ENCODE assay signal across 9 cellular contexts in the genomic region with DNA sequence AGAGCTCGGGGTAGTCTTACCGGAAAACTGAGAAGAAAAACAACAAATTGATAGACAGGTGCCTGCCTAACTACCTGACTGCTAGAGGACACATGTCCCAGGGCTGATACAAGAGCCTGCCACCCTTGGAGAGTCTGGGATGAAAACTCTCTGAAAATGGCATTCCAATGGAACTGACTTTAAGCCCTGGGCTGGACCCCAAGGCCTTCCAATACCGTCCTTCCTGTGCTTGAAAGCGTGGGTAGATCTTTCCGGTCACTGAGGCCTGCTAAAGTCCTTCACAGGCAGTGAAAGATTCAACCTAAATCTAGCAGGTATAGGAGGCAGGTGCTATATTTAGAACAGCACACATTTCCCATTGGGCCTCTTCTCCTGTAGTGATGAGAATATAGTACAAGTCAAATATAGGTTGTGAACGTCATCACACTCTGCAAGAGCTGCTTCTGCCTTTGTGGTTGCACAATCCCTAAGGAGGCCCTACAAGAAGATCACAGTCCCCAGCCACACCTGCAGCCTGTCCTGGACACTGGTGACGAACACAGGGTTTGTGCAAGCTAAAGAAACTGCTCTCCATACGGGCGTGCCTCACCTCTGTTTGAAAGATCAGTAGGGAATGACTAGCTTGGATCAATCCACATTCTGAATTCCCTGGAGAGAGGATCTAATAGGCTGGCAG. TPM values are rescaled to one million over a fixed set of nuclear protein-coding genes. Genes with fewer than 3 reads are reported as not detected.
A peak's percentile ranks its signal among the peaks of the same experiment; 100 is the strongest.
DNase-seq lines count a peak whose midpoint lies in the region; ATAC-seq, FAIRE-seq and TF ChIP-seq lines count a peak whose summit lies in the region.
"Had no signal": no experiment of that assay in that cellular context is flagged by ENCODE, and none has a peak within 500 bp of the region (broad histone marks: within the 10 kb centered on the region; RNA-seq: fewer than 3 reads in every experiment).

No MANE protein-coding gene starts in this region.

- H2BK15ac ChIP-seq in H9 (ENCODE audit: low read depth, low read length) (no peak overlapping the region), H1 (ENCODE audit: low read length) (peak overlapping the region; percentile 53; the same call in 1 of the 2 replicates)

- peak overlapping the region; percentile 57 to 74 for H3K4me3 Mint-ChIP-seq in H9

- H3K79me1 ChIP-seq in H9 (ENCODE audit: insufficient read depth, low read depth, low read length, poor library complexity, severe bottlenecking) (no peaks in the 10 kb centered on the region), H1 (ENCODE audit: low read depth, low read length) (peaks cover 3% of the 10 kb centered on the region; the same call in 1 of the 2 replicates)

- H3K56ac ChIP-seq in H9 (ENCODE audit: insufficient read length, low read depth, low read length) (no peak overlapping the region), H1 (replicated peaks; ENCODE audit: insufficient read length, low read depth, low read length) (no peak overlapping the region)

- no peak overlapping the region for H4K8ac ChIP-seq in H9 (replicated peaks; ENCODE audit: insufficient read length, low read depth, low read length)
- no peak overlapping the region for H4K8ac ChIP-seq in H1 (ENCODE audit: extremely low read depth, insufficient read depth, low read length)

- H3K23me2 ChIP-seq in H9 (ENCODE audit: insufficient read length, low read depth, low read length, poor library complexity, severe bottlenecking), result peaks cover 3% of the 10 kb centered on the region
- H3K23me2 ChIP-seq in H1 (ENCODE audit: low read depth, low read length), result peaks cover 4% of the 10 kb centered on the region; the same call in 1 of the 2 replicates

- peaks cover 16% of the 10 kb centered on the region for H3K27me3 Mint-ChIP-seq in H9 (ENCODE audit: low read depth)

- POLR2A ChIA-PET in PC-3 (lab: Charles Lee; ENCODE audit: unreplicated experiment) (interaction anchor here (0.5 to 1.0 kb wide), 5 partner anchors 14 to 174 kb away, joined by 3 to 22 read pairs (median 6); no protein-coding TSS in a partner anchor), H1 (lab: Charles Lee; ENCODE audit: partially characterized antibody) (interaction anchor here (1.1 kb wide), 1 partner anchor 18 kb away, joined by 3 read pairs; no protein-coding TSS in a partner anchor)

- H3K23ac ChIP-seq in H9 (ENCODE audit: insufficient read length, low read depth, low read length), result no peak overlapping the region
- H3K23ac ChIP-seq in H1 (ENCODE audit: insufficient read length), result no peak overlapping the region

- H2BK12ac ChIP-seq in H9 (ENCODE audit: insufficient read length, low read depth, low read length) (no peak overlapping the region), H1 (ENCODE audit: low read depth, low read length) (peak overlapping the region; percentile 84)

- no peak overlapping the region for H3T11ph ChIP-seq in H9 (ENCODE audit: low read length)

- no CpG with 5 or more reads among the region's 9 CpGs for WGBS in H9 (ENCODE audit: extremely low coverage, insufficient read length, low lambda C conversion rate)
- WGBS in H1 (ENCODE audit: extremely low coverage in 1 of 2, insufficient coverage in 1 of 2, insufficient read length in 1 of 2, insufficient replicate concordance in 2 of 2, low coverage in 1 of 2, low lambda C conversion rate in 2 of 2, missing lambda C conversion rate in 1 of 2), 2 experiments, result 97% methylated on average over 9 of the region's 9 CpGs; no CpG with 5 or more reads in 1 of the 2 experiments
- WGBS in prostate gland, result 85% methylated on average over 9 of the region's 9 CpGs

- H3K9me3 ChIP-seq in H9 (ENCODE audit: control insufficient read depth, low read depth, low read length) (no peaks in the 10 kb centered on the region), PC-3 (ENCODE audit: low read length) (no peaks in the 10 kb centered on the region), H1 (ENCODE audit: insufficient read depth in 2 of 2, low read depth in 1 of 2, low read length in 1 of 2) (peaks cover 0 to 6% of the 10 kb centered on the region in 2 experiments; a peak in 1 of 4 replicates), prostate gland (no peaks in the 10 kb centered on the region)

- H3K27ac ChIP-seq in H9 (ENCODE audit: insufficient read length, low read depth, low read length), result no peak overlapping the region
- H3K27ac ChIP-seq in PC-3 (ENCODE audit: low read length), result peak overlapping the region; percentile 56
- H3K27ac ChIP-seq in H1 (ENCODE audit: low read depth, low read length), result no peak overlapping the region
- peak overlapping the region; percentile 40 to 52 for H3K27ac ChIP-seq in prostate gland

- H3K18ac ChIP-seq in H9 (ENCODE audit: insufficient read length, low read depth, low read length) (no peak overlapping the region), H1 (ENCODE audit: extremely low read depth, low read length) (0 out of 2 replicates have a peak overlapping the region, but pooled peaks have one; percentile 32)

- TF ChIP-seq EP300 in H1 (IDR thresholded peaks at IDR 0.05; ENCODE audit: borderline replicate concordance in 1 of 2, low read depth in 2 of 2, low read length in 2 of 2), result no peak

- H3K27me3 ChIP-seq in H9 (ENCODE audit: insufficient read depth, low read length) (no peaks in the 10 kb centered on the region), PC-3 (ENCODE audit: low read length) (no peaks in the 10 kb centered on the region), H1 (replicated peaks in 1 of 4; ENCODE audit: control insufficient read depth in 3 of 4, extremely low read depth in 1 of 4, insufficient read depth in 3 of 4, low read length in 3 of 4) (no peaks in the 10 kb centered on the region; a peak in 1 of 7 replicates), prostate gland (replicated peaks; ENCODE audit: insufficient read depth) (no peaks in the 10 kb centered on the region)

- TF ChIP-seq POLR2A in H1 (IDR thresholded peaks at IDR 0.05; ENCODE audit: control extremely low read depth in 1 of 2, low read depth in 2 of 2, low read length in 2 of 2) (no peak), prostate gland (IDR thresholded peaks at IDR 0.05) (no peak)

- H3K9me3 Mint-ChIP-seq in H9, result peaks cover 13 to 17% of the 10 kb centered on the region in 2 experiments

- H3K14ac ChIP-seq in H9 (ENCODE audit: insufficient read depth, low read length), result no peak overlapping the region
- H3K14ac ChIP-seq in H1 (ENCODE audit: insufficient read length), result no peak overlapping the region

- no peak overlapping the region for H2BK20ac ChIP-seq in H9 (ENCODE audit: low read depth, low read length, poor library complexity, severe bottlenecking)
- no peak overlapping the region for H2BK20ac ChIP-seq in H1 (ENCODE audit: low read length)

- H3K27ac Mint-ChIP-seq in H9, result peak overlapping the region in 1 of 3 experiments; percentile 92; a peak in 2 of 7 replicates

- H3K4me2 ChIP-seq in H9 (ENCODE audit: insufficient read depth, insufficient read length, low read length), result peak overlapping the region; percentile 36
- peak overlapping the region; percentile 72 for H3K4me2 ChIP-seq in PC-3 (ENCODE audit: low read length)
- H3K4me2 ChIP-seq in H1 (ENCODE audit: insufficient read depth in 1 of 2, low read depth in 2 of 2, low read length in 2 of 2), result peak overlapping the region; percentile 55 to 71; a peak in 3 of 4 replicates

- H3K4me1 Mint-ChIP-seq in H9, result peaks cover 24 to 25% of the 10 kb centered on the region in 2 experiments

- H2AK5ac ChIP-seq in H9 (ENCODE audit: insufficient read length, low read length) (no peak overlapping the region), H1 (ENCODE audit: low read depth, low read length) (no peak overlapping the region)

- peaks cover 5% of the 10 kb centered on the region; the same call in 1 of the 2 replicates for H3K36me3 ChIP-seq in PC-3 (ENCODE audit: low read depth, low read length)
- H3K36me3 ChIP-seq in H1 (ENCODE audit: control insufficient read depth in 2 of 4, insufficient read depth in 4 of 4, low read length in 3 of 4), result peaks cover 0 to 4% (median 0%) of the 10 kb centered on the region in 4 experiments; a peak in 2 of 8 replicates
- no peaks in the 10 kb centered on the region for H3K36me3 ChIP-seq in prostate gland

- CTCF ChIA-PET in PC-3 (lab: Charles Lee), result interaction anchor here (0.6 to 1.7 kb wide), 6 partner anchors 30 to 1636 kb away, joined by 4 to 12 read pairs (median 5); no protein-coding TSS in a partner anchor
- CTCF ChIA-PET in H1 (lab: Charles Lee; ENCODE audit: partially characterized antibody), result interaction anchor here (0.9 to 2.0 kb wide), 2 partner anchors 30 to 57 kb away, joined by 3 to 6 read pairs; no protein-coding TSS in a partner anchor

- ATAC-seq in PC-3 (no peak), HG03097 (IDR thresholded peaks at IDR 0.05; ENCODE audit: low FRiP score, unreplicated experiment) (no peak)
- ATAC-seq in activated CD4-positive, CD25-positive, alpha-beta regulatory T cell treated with anti-CD3 and anti-CD28 coated beads, Interleukin-2, amount 50 U/mL, for 24 hours, result no peak

- H3K4me3 ChIP-seq in PC-3 (ENCODE audit: low read length), result peak overlapping the region; percentile 49; the same call in 1 of the 2 replicates
- H3K4me3 ChIP-seq in H1 (ENCODE audit: extremely low read depth in 1 of 4, insufficient read depth in 2 of 4, low read depth in 3 of 4, low read length in 4 of 4), result peak overlapping the region in 1 of 4 experiments; percentile 45; a peak in 3 of 8 replicates
- H3K4me3 ChIP-seq in prostate gland, result peak overlapping the region; percentile 87

- H4K20me1 ChIP-seq in H9 (ENCODE audit: control insufficient read depth, insufficient read depth, insufficient read length) (no peaks in the 10 kb centered on the region), PC-3 (ENCODE audit: low read length) (peaks cover 31% of the 10 kb centered on the region), H1 (replicated peaks in 1 of 2; ENCODE audit: control insufficient read depth in 1 of 2, insufficient read depth in 2 of 2, low read length in 2 of 2) (peaks cover 0 to 7% of the 10 kb centered on the region in 2 experiments)

- TSS peak; percentile 53 for BruUV-seq in PC-3 (replicated peaks; lab: Mats Ljungman, UMichigan)

- intact Hi-C loops in PC-3 (cut with micrococcal nuclease) (loop anchor here (1.0 to 2.0 kb wide), 3 partner anchors 61 to 122 kb away; no protein-coding TSS in a partner anchor), prostate gland (cut with DNase I) (no loop called here)

- no peak for FAIRE-seq in H1 (lab: Jason Lieb, UNC)

- no peak overlapping the region for H4K5ac ChIP-seq in H9 (ENCODE audit: insufficient read length, low read depth, low read length)
- peak overlapping the region; percentile 37 for H4K5ac ChIP-seq in H1 (ENCODE audit: insufficient read length, low read depth, low read length)

- H3K36me3 Mint-ChIP-seq in H9 (ENCODE audit: insufficient read depth in 1 of 3, low read depth in 3 of 3), result peaks cover 6 to 23% (median 16%) of the 10 kb centered on the region in 3 experiments

- peaks cover 8% of the 10 kb centered on the region for H3F3A ChIP-seq in PC-3 (ENCODE audit: low read length, unreplicated experiment)

- H3K79me2 ChIP-seq in H9 (ENCODE audit: insufficient read depth, low read length), result peaks cover 17% of the 10 kb centered on the region; the same call in 1 of the 2 replicates
- peaks cover 39% of the 10 kb centered on the region for H3K79me2 ChIP-seq in PC-3 (ENCODE audit: low read length)
- peaks cover 3 to 37% of the 10 kb centered on the region in 2 experiments; a peak in 3 of 4 replicates for H3K79me2 ChIP-seq in H1 (ENCODE audit: control insufficient read depth in 1 of 2, insufficient read depth in 2 of 2, low read length in 2 of 2)

- no peak for TF ChIP-seq RAD21 in H1 (IDR thresholded peaks at IDR 0.05 in 1 of 2, conservative IDR thresholded peaks at IDR 0.05 in 1 of 2; ENCODE audit: low read depth in 2 of 2, low read length in 2 of 2)

- H2AFZ ChIP-seq in H9 (ENCODE audit: low read length) (no peak overlapping the region), PC-3 (ENCODE audit: low read length) (peak overlapping the region; percentile 75), H1 (ENCODE audit: low read length) (peak overlapping the region; percentile 81; the same call in 1 of the 2 replicates)

- H4K91ac ChIP-seq in H9 (ENCODE audit: insufficient read length, low read depth, low read length), result no peak overlapping the region
- H4K91ac ChIP-seq in H1 (replicated peaks; ENCODE audit: insufficient read length, low read length), result peak overlapping the region; percentile 91

- H3K9ac ChIP-seq in H9 (ENCODE audit: extremely low read depth, insufficient read length, low read length) (no peak overlapping the region), PC-3 (ENCODE audit: low read length) (peak overlapping the region; percentile 7; the same call in 1 of the 2 replicates), H1 (replicated peaks in 1 of 4; ENCODE audit: extremely low read depth in 1 of 4, low read depth in 3 of 4, low read length in 3 of 4) (no peak overlapping the region)

- H3K9me2 ChIP-seq in PC-3 (replicated peaks; ENCODE audit: low read length), result no peaks in the 10 kb centered on the region

- H3K4me1 ChIP-seq in H9 (ENCODE audit: insufficient read depth, low read length) (peaks cover 6% of the 10 kb centered on the region; the same call in 1 of the 2 replicates), PC-3 (ENCODE audit: insufficient read depth, low read length) (peaks cover 47% of the 10 kb centered on the region), H1 (replicated peaks in 1 of 4; ENCODE audit: control insufficient read depth in 3 of 4, insufficient read depth in 4 of 4, low read length in 3 of 4) (peaks cover 0 to 7% (median 3%) of the 10 kb centered on the region in 4 experiments; a peak in 5 of 7 replicates), prostate gland (replicated peaks) (no peaks in the 10 kb centered on the region)

- H2BK5ac ChIP-seq in H9 (ENCODE audit: insufficient read length, low read length) (no peak overlapping the region), H1 (ENCODE audit: low read depth, low read length) (no peak overlapping the region)

- TF ChIP-seq CTCF in H9 (conservative IDR thresholded peaks at IDR 0.05) (no peak), PC-3 (conservative IDR thresholded peaks at IDR 0.05; ENCODE audit: low read depth, low read length) (no peak), H1 (IDR thresholded peaks at IDR 0.05; ENCODE audit: control extremely low read depth in 1 of 3, insufficient read depth in 1 of 3, low read depth in 1 of 3, low read length in 3 of 3) (no peak), prostate gland (IDR thresholded peaks at IDR 0.05) (no peak)

- DNase-seq in H9 (no peak), PC-3 (peak; percentile 55), H1 (ENCODE audit: low read depth in 1 of 2, low spot score in 2 of 2) (no peak), prostate gland (ENCODE audit: low spot score) (no peak)
- no peak for DNase-seq in effector CD4-positive, alpha-beta T cell
- DNase-seq in activated CD4-positive, alpha-beta T cell treated with anti-CD3 and anti-CD28 coated beads, Interleukin-2, amount 50 U/mL, for 4 hours, result no peak

- H3K4ac ChIP-seq in H9 (ENCODE audit: low read depth, low read length) (no peak overlapping the region), H1 (replicated peaks; ENCODE audit: insufficient read length, low read depth, low read length) (no peak overlapping the region)

- H2BK120ac ChIP-seq in H9 (ENCODE audit: low read depth, low read length, poor library complexity, severe bottlenecking) (no peak overlapping the region), H1 (replicated peaks; ENCODE audit: low read depth, low read length) (no peak overlapping the region)

RNA-seq across cellular contexts. Expression of gene CHML, which starts 0.8 kb away (rescaled TPM):
- total RNA-seq in H9 (2021) (43.7 and 45.7 TPM in 2 replicates), PC-3 (2014; rRNA removed) (54.5 and 68.6 TPM in 2 replicates), prostate gland (10 to 100 TPM in 1 of 2 donors, 1 to 10 TPM in 1; 3.0 to 18.9 TPM)
- total RNA-seq in H1 (2021; fragmentation: NEBNext Ultra II Directional; extraction: Animal tissue kit (Norgen Biotek cat#: 25700)), result 72.5 and 82.4 TPM in 2 replicates
- 11.5 and 15.0 TPM in 2 replicates for polyA plus RNA-seq in H1 (2011; rRNA removed)
- polyA plus RNA-seq in H1 (2011; cell fraction: cytosol; rRNA removed), result 10.9 TPM
- 68.9 TPM for polyA plus RNA-seq in H1 (2011; cell fraction: nucleus; rRNA removed)
- polyA plus RNA-seq in H1 (2012, experiment 1 of 2), result 14.4 to 30.4 TPM (median 22.6 TPM) in 4 replicates
- polyA plus RNA-seq in H1 (2012, experiment 2 of 2), result 0.97 TPM
- polyA plus RNA-seq in H1 (2013, experiment 1 of 2), result 43.6 TPM
- polyA plus RNA-seq in H1 (2013, experiment 2 of 2), result 38.3 TPM
- 118 and 166 TPM in 2 replicates for polyA minus RNA-seq in H1 (2011; rRNA and poly(A)+ RNA removed)
- polyA minus RNA-seq in H1 (2011; cell fraction: cytosol; rRNA and poly(A)+ RNA removed), result 25.5 TPM
- polyA minus RNA-seq in H1 (2011; cell fraction: nucleus; rRNA and poly(A)+ RNA removed), result 181 TPM

RNA-seq across cellular contexts. Expression of gene OPN3, which starts 0.8 kb away (rescaled TPM):
- total RNA-seq in H9 (2021), result 8.6 and 10.0 TPM in 2 replicates
- 44.8 and 45.5 TPM in 2 replicates for total RNA-seq in PC-3 (2014; rRNA removed)
- 18.1 and 19.4 TPM in 2 replicates for total RNA-seq in H1 (2021; fragmentation: NEBNext Ultra II Directional; extraction: Animal tissue kit (Norgen Biotek cat#: 25700))
- 8.0 and 8.8 TPM in 2 replicates for polyA plus RNA-seq in H1 (2011; rRNA removed)
- 12.7 TPM for polyA plus RNA-seq in H1 (2011; cell fraction: cytosol; rRNA removed)
- polyA plus RNA-seq in H1 (2011; cell fraction: nucleus; rRNA removed), result 11.3 TPM
- polyA plus RNA-seq in H1 (2012, experiment 1 of 2), result 10.0 to 15.4 TPM (median 10.9 TPM) in 4 replicates
- 4.8 TPM for polyA plus RNA-seq in H1 (2012, experiment 2 of 2)
- polyA plus RNA-seq in H1 (2013, experiment 1 of 2), result 14.6 TPM
- 16.1 TPM for polyA plus RNA-seq in H1 (2013, experiment 2 of 2)
- 14.6 and 16.9 TPM in 2 replicates for polyA minus RNA-seq in H1 (2011; rRNA and poly(A)+ RNA removed)
- polyA minus RNA-seq in H1 (2011; cell fraction: cytosol; rRNA and poly(A)+ RNA removed), result 18.4 TPM
- polyA minus RNA-seq in H1 (2011; cell fraction: nucleus; rRNA and poly(A)+ RNA removed), result 18.9 TPM
- 10 to 100 TPM; 12.3 to 32.8 TPM for total RNA-seq in prostate gland

RNA-seq across cellular contexts. Expression of gene WDR64, which starts 11.1 kb away (rescaled TPM):
- total RNA-seq in H9 (2021) (not detected in 2 replicates), PC-3 (2014; rRNA removed) (not detected in 2 replicates), prostate gland (under 1 TPM in 1 of 2 donors, not detected in 1; 0.91 TPM)
- not detected in 2 replicates for total RNA-seq in H1 (2021; fragmentation: NEBNext Ultra II Directional; extraction: Animal tissue kit (Norgen Biotek cat#: 25700))
- polyA plus RNA-seq in H1 (2011; rRNA removed), result 0.02 TPM in 1 of 2 replicates, not detected in the other
- polyA plus RNA-seq in H1 (2011; cell fraction: cytosol; rRNA removed), result not detected
- not detected for polyA plus RNA-seq in H1 (2011; cell fraction: nucleus; rRNA removed)
- polyA plus RNA-seq in H1 (2012, experiment 1 of 2), result not detected in 4 replicates
- not detected for polyA plus RNA-seq in H1 (2012, experiment 2 of 2)
- not detected for polyA plus RNA-seq in H1 (2013, experiment 1 of 2)
- polyA plus RNA-seq in H1 (2013, experiment 2 of 2), result not detected
- polyA minus RNA-seq in H1 (2011; rRNA and poly(A)+ RNA removed), result not detected in 2 replicates
- polyA minus RNA-seq in H1 (2011; cell fraction: cytosol; rRNA and poly(A)+ RNA removed), result not detected
- polyA minus RNA-seq in H1 (2011; cell fraction: nucleus; rRNA and poly(A)+ RNA removed), result not detected
- polyA plus RNA-seq: right cardiac atrium had no signal

Comparison
In these comparisons a context has a peak if more than half of its experiments do, and no peak if none do; other contexts are left out.
1. H3K27ac ChIP-seq: peak in PC-3 (single experiment) and prostate gland (2 of 2); none in H9 (single experiment) and H1 (single experiment).
2. Peak in every context shown above with its lines, with median percentiles within 50 percentile points of each other: H3K4me2 ChIP-seq.